Comparison of ENCODE assay signal across 32 cellular contexts in genomic region chr13:114070098-114070799, GRCh38.
DNase-seq lines count a peak whose midpoint lies in the region; ATAC-seq and TF ChIP-seq lines count a peak whose summit lies in the region.
"Had no signal": no experiment of that assay in that cellular context is flagged by ENCODE, and none has a peak within 500 bp of the region (broad histone marks: within the 10 kb centered on the region; RNA-seq: fewer than 3 reads in every experiment).

No MANE protein-coding gene starts in this region.

- H4K20me1 ChIP-seq in neural progenitor cell (ENCODE audit: low read depth): no peaks in the 10 kb centered on the region

- H3K27me3 ChIP-seq in neural progenitor cell: no peaks in the 10 kb centered on the region
- H3K27me3 ChIP-seq in aorta (ENCODE audit: control insufficient read depth in 1 of 2, insufficient read depth in 2 of 2, low read length in 1 of 2): no peaks in the 10 kb centered on the region
- H3K27me3 ChIP-seq: cardiac muscle cell, gastroesophageal sphincter, MG63 had no signal

- no peaks in the 10 kb centered on the region for H3K9me3 ChIP-seq in neural progenitor cell (ENCODE audit: low read depth)
- no peaks in the 10 kb centered on the region for H3K9me3 ChIP-seq in aorta (ENCODE audit: control insufficient read depth, low read length)
- H3K9me3 ChIP-seq: gastroesophageal sphincter, left ventricle myocardium inferior, MG63, thoracic aorta had no signal

- peaks cover 37% of the 10 kb centered on the region for H3F3A ChIP-seq in neural progenitor cell (ENCODE audit: low read depth)

- no peak for ATAC-seq in stimulated activated naive CD8-positive, alpha-beta T cell treated with anti-CD3 and anti-CD28 coated beads, Interleukin-15, Interleukin-2, amounts not matched to agents 100 U/mL and 50 U/mL, for 24 hours
- ATAC-seq in stimulated activated naive CD8-positive, alpha-beta T cell treated with anti-CD3 and anti-CD28 coated beads, Interleukin-15, amount 100 ng/mL, for 72 hours: no peak
- ATAC-seq in aorta (ENCODE audit: low FRiP score) (no peak), GM18858 (IDR thresholded peaks at IDR 0.05; ENCODE audit: unreplicated experiment) (no peak)
- ATAC-seq: activated CD4-positive, CD25-positive, alpha-beta regulatory T cell treated with anti-CD3 and anti-CD28 coated beads, Interleukin-2, amount 50 U/mL, for 24 hours; gastroesophageal sphincter; naive thymus-derived CD8-positive, alpha-beta T cell; stimulated activated naive B cell treated with anti-CD40 and anti-IgM and Interleukin-4, amounts not matched to agents 10 μg/mL and 1 μg/mL and 100 μg/mL, for 72 hours had no signal

- no peak overlapping the region for H3K27ac Mint-ChIP-seq in stimulated activated naive CD8-positive, alpha-beta T cell treated with anti-CD3 and anti-CD28 coated beads, Interleukin-15, amount 100 ng/mL, for 72 hours
- peak overlapping the region; percentile 60 for H3K27ac Mint-ChIP-seq in neural progenitor cell
- H3K27ac Mint-ChIP-seq: activated naive CD4-positive, alpha-beta T cell treated with anti-CD3 and anti-CD28 coated beads, Interleukin-2, amount 10 ng/mL, durations not matched to agents 7 days and 5 days had no signal

- H3K79me2 ChIP-seq in neural progenitor cell (ENCODE audit: low read depth): no peaks in the 10 kb centered on the region
- H3K79me2 ChIP-seq: parathyroid adenoma had no signal

- H3K9ac ChIP-seq in neural progenitor cell: no peak overlapping the region
- H3K9ac ChIP-seq: parathyroid adenoma had no signal

- H3K36me3 Mint-ChIP-seq in neural progenitor cell: peaks cover 20% of the 10 kb centered on the region

- H3K4me1 Mint-ChIP-seq in stimulated activated naive CD8-positive, alpha-beta T cell treated with anti-CD3 and anti-CD28 coated beads, Interleukin-15, amount 100 ng/mL, for 72 hours: peaks cover 64% of the 10 kb centered on the region
- peaks cover 72% of the 10 kb centered on the region for H3K4me1 Mint-ChIP-seq in neural progenitor cell

- no peak for TF ChIP-seq CTCF in neural progenitor cell (IDR thresholded peaks at IDR 0.05)

- intact Hi-C loops in aorta (cut with DNase I): no loop called here

- H3K4me3 Mint-ChIP-seq in stimulated activated naive CD8-positive, alpha-beta T cell treated with anti-CD3 and anti-CD28 coated beads, Interleukin-15, amount 100 ng/mL, for 72 hours: no peak overlapping the region
- no peak overlapping the region for H3K4me3 Mint-ChIP-seq in neural progenitor cell
- H3K4me3 Mint-ChIP-seq: activated CD4-positive, alpha-beta memory T cell treated with anti-CD3 and anti-CD28 coated beads for 36 hours; activated naive CD4-positive, alpha-beta T cell treated with anti-CD3 and anti-CD28 coated beads, Interleukin-2, amount 10 ng/mL, durations not matched to agents 7 days and 5 days had no signal

- H3K27ac ChIP-seq in neural progenitor cell (no peak overlapping the region), aorta (ENCODE audit: low read depth in 1 of 2, low read length in 2 of 2) (no peak overlapping the region)
- H3K27ac ChIP-seq: 22Rv1, cardiac muscle cell, left ventricle myocardium inferior, parathyroid adenoma, SK-N-MC had no signal

- H3K4me3 ChIP-seq in neural progenitor cell (no peak overlapping the region), aorta (ENCODE audit: low read length in 2 of 2) (no peak overlapping the region)
- H3K4me3 ChIP-seq: cardiac muscle cell, gastroesophageal sphincter, left ventricle myocardium inferior, MG63, SK-N-MC, thoracic aorta had no signal

- WGBS in aorta, 2 donors: 94 to 96% methylated on average over 32 to 40 of the region's 40 CpGs

- H3K4me1 ChIP-seq in neural progenitor cell: peaks cover 33% of the 10 kb centered on the region
- H3K4me1 ChIP-seq in aorta (ENCODE audit: control insufficient read depth in 1 of 2, insufficient read depth in 2 of 2, low read length in 2 of 2): no peaks in the 10 kb centered on the region
- H3K4me1 ChIP-seq: parathyroid adenoma had no signal

- H3K36me3 ChIP-seq in neural progenitor cell (no peaks in the 10 kb centered on the region), aorta (ENCODE audit: control insufficient read depth in 1 of 2, insufficient read depth in 2 of 2, low read length in 1 of 2) (no peaks in the 10 kb centered on the region)
- H3K36me3 ChIP-seq: cardiac muscle cell, thoracic aorta had no signal

- H3K4me2 ChIP-seq in neural progenitor cell: no peak overlapping the region

- no peaks in the 10 kb centered on the region for H3K27me3 Mint-ChIP-seq in stimulated activated naive CD8-positive, alpha-beta T cell treated with anti-CD3 and anti-CD28 coated beads, Interleukin-15, amount 100 ng/mL, for 72 hours
- peaks cover 20% of the 10 kb centered on the region for H3K27me3 Mint-ChIP-seq in neural progenitor cell (ENCODE audit: insufficient read depth, low read depth)
- H3K27me3 Mint-ChIP-seq: activated CD4-positive, alpha-beta memory T cell treated with anti-CD3 and anti-CD28 coated beads for 36 hours; activated naive CD4-positive, alpha-beta T cell treated with anti-CD3 and anti-CD28 coated beads, Interleukin-2, amount 10 ng/mL, durations not matched to agents 7 days and 5 days; CD4-positive, alpha-beta memory T cell; naive thymus-derived CD8-positive, alpha-beta T cell; stimulated activated naive B cell treated with anti-CD40 and anti-IgM and Interleukin-4, amounts not matched to agents 10 μg/mL and 1 μg/mL and 100 μg/mL, for 72 hours had no signal

- no peak overlapping the region for H2AFZ ChIP-seq in neural progenitor cell (replicated peaks)
- H2AFZ ChIP-seq: parathyroid adenoma had no signal

- no peaks in the 10 kb centered on the region for H3K9me3 Mint-ChIP-seq in stimulated activated naive CD8-positive, alpha-beta T cell treated with anti-CD3 and anti-CD28 coated beads, Interleukin-15, amount 100 ng/mL, for 72 hours
- H3K9me3 Mint-ChIP-seq in neural progenitor cell: no peaks in the 10 kb centered on the region

- DNase-seq in activated CD4-positive, CD25-positive, alpha-beta regulatory T cell treated with anti-CD3 and anti-CD28 coated beads, Interleukin-2, amount 50 U/mL, for 72 hours: peak; percentile 16
- no peak for DNase-seq in activated CD4-positive, CD25-positive, alpha-beta regulatory T cell (lab: John Stamatoyannopoulos, UW)
- DNase-seq in stimulated activated naive CD8-positive, alpha-beta T cell treated with anti-CD3 and anti-CD28 coated beads, Interleukin-15, Interleukin-2, amounts not matched to agents 100 U/mL and 50 U/mL, for 24 hours: peak; percentile 3
- no peak for DNase-seq in stimulated activated naive CD8-positive, alpha-beta T cell treated with anti-CD3 and anti-CD28 coated beads, Interleukin-15, amount 100 ng/mL, for 72 hours
- no peak for DNase-seq in neural progenitor cell (ENCODE audit: low spot score)
- peak; percentile 46 to 74 for DNase-seq in aorta
- no peak for DNase-seq in NCI-H69 (lab: John Stamatoyannopoulos, UW)
- DNase-seq: activated CD4-positive, alpha-beta memory T cell treated with anti-CD3 and anti-CD28 coated beads for 36 hours; activated naive CD4-positive, alpha-beta T cell treated with anti-CD3 and anti-CD28 coated beads, Interleukin-2, amount 10 ng/mL, durations not matched to agents 7 days and 5 days; cortex of kidney; EL; hippocampal formation; KBM-7; left ventricle myocardium inferior; MG63; midbrain; naive thymus-derived CD8-positive, alpha-beta T cell; NCI-H1417; NCI-H2029 treated with DMSO at 0.1 percent for 48 hours; NCI-H2227 treated with DMSO at 0.1 percent for 48 hours; NCI-H748 treated with DMSO at 0.1 percent for 48 hours; RPMI8226; stimulated activated naive B cell treated with anti-CD40 and anti-IgM and Interleukin-4, amounts not matched to agents 10 μg/mL and 1 μg/mL and 100 μg/mL, for 72 hours had no signal

Comparison
In these comparisons a context has a peak if more than half of its experiments do, and no peak if none do; other contexts are left out.
1. DNase-seq: peak in activated CD4-positive, CD25-positive, alpha-beta regulatory T cell treated with anti-CD3 and anti-CD28 coated beads, Interleukin-2, amount 50 U/mL, for 72 hours (single experiment), stimulated activated naive CD8-positive, alpha-beta T cell treated with anti-CD3 and anti-CD28 coated beads, Interleukin-15, Interleukin-2, amounts not matched to agents 100 U/mL and 50 U/mL, for 24 hours (single experiment) and aorta (2 of 2); none in activated CD4-positive, CD25-positive, alpha-beta regulatory T cell (0 of 4), stimulated activated naive CD8-positive, alpha-beta T cell treated with anti-CD3 and anti-CD28 coated beads, Interleukin-15, amount 100 ng/mL, for 72 hours (0 of 2), neural progenitor cell (single experiment) and NCI-H69 (single experiment).